Comparison of ENCODE assay signal across 1 cellular context in genomic region chr6:30601436-30601814, GRCh38.
TF ChIP-seq lines count a peak whose summit lies in the region.

No MANE protein-coding gene starts in this region.

TF ChIP-seq in GM23338, 12 proteins besides CTCF, POLR2A, EP300 and RAD21 (continued from another document):
- TF ChIP-seq ZNF462 (CRISPR knock-in tag; IDR thresholded peaks at IDR 0.05) (no peak), EZH2phosphoT487 (IDR thresholded peaks at IDR 0.05; ENCODE audit: unreplicated experiment) (no peak), ZNF114 (CRISPR knock-in tag; IDR thresholded peaks at IDR 0.05) (no peak), CREB1 (CRISPR knock-in tag; IDR thresholded peaks at IDR 0.05; ENCODE audit: low read depth) (no peak), ETS1 (IDR thresholded peaks at IDR 0.05) (no peak), NANOG (IDR thresholded peaks at IDR 0.05; ENCODE audit: borderline replicate concordance) (no peak), ZNF331 (CRISPR knock-in tag; IDR thresholded peaks at IDR 0.05; ENCODE audit: low read depth) (no peak), POLR2AphosphoS5 (IDR thresholded peaks at IDR 0.05; ENCODE audit: low read depth) (no peak), REST (IDR thresholded peaks at IDR 0.05; ENCODE audit: unreplicated experiment) (no peak), JUNB (IDR thresholded peaks at IDR 0.05; ENCODE audit: unreplicated experiment) (no peak)
